In genomic region chr12:26623136-26623535, GRCh38 we compare ENCODE assay signal across 17 cellular contexts.
"Had no signal": no experiment of that assay in that cellular context is flagged by ENCODE, and none has a peak within 500 bp of the region (broad histone marks: within the 10 kb centered on the region; RNA-seq: fewer than 3 reads in every experiment).

No MANE protein-coding gene starts in this region.

- H3K4me1 Mint-ChIP-seq: brain, memory B cell had no signal

- H3K4me3 Mint-ChIP-seq: activated naive CD8-positive, alpha-beta T cell; brain; memory B cell; natural killer cell had no signal

- H3K9me3 Mint-ChIP-seq: activated T-helper 2 cell treated with anti-CD3 and anti-CD28 coated beads, Interferon-gamma antibody, Interleukin-2, Interleukin-4, amounts not matched to agents 10 μg/mL and 5 μg/mL and 100 μg/mL, durations not matched to agents 14 hours and 24 hours and 36 hours; memory B cell; natural killer cell had no signal

- FAIRE-seq: endothelial cell of umbilical vein, small intestine, TTC549 had no signal

- H3K9me3 ChIP-seq: left ventricle myocardium inferior, neutrophil, right atrium auricular region, thoracic aorta had no signal

- DNase-seq: cortex of kidney; effector CD8-positive, alpha-beta T cell; foreskin fibroblast; hypothalamus; left ventricle myocardium inferior; natural killer cell; small intestine; SW 1271 had no signal

- ATAC-seq: natural killer cell had no signal

- H3K27ac ChIP-seq: left ventricle myocardium inferior, neutrophil, right atrium auricular region, thoracic aorta had no signal

- H3K36me3 Mint-ChIP-seq: brain had no signal

- H3K27ac Mint-ChIP-seq: activated naive CD8-positive, alpha-beta T cell; activated T-helper 2 cell treated with anti-CD3 and anti-CD28 coated beads, Interferon-gamma antibody, Interleukin-2, Interleukin-4, amounts not matched to agents 10 μg/mL and 5 μg/mL and 100 μg/mL, durations not matched to agents 14 hours and 24 hours and 36 hours; brain; memory B cell; natural killer cell had no signal

- H3K4me3 ChIP-seq: left ventricle myocardium inferior, right atrium auricular region, thoracic aorta had no signal

- H3K4me1 ChIP-seq: right atrium auricular region had no signal

- H3K27me3 ChIP-seq: neutrophil, right atrium auricular region had no signal

- H3K27me3 Mint-ChIP-seq: activated naive CD8-positive, alpha-beta T cell; memory B cell had no signal
